In genomic region chr18:34970106-34970505, GRCh38 we compare ENCODE assay signal across 29 cellular contexts.
A peak's percentile ranks its signal among the peaks of the same experiment; 100 is the strongest.
DNase-seq lines count a peak whose midpoint lies in the region; ATAC-seq and TF ChIP-seq lines count a peak whose summit lies in the region.
"Had no signal": no experiment of that assay in that cellular context is flagged by ENCODE, and none has a peak within 500 bp of the region (broad histone marks: within the 10 kb centered on the region; RNA-seq: fewer than 3 reads in every experiment).

No MANE protein-coding gene starts in this region.

- no peaks in the 10 kb centered on the region for H3K36me3 Mint-ChIP-seq in MCF 10A (ENCODE audit: insufficient read depth, unreplicated experiment)
- H3K36me3 Mint-ChIP-seq in activated CD4-positive, alpha-beta T cell treated with anti-CD3 and anti-CD28 coated beads for 36 hours (ENCODE audit: low read depth) = no peaks in the 10 kb centered on the region
- H3K36me3 Mint-ChIP-seq: natural killer cell, T-cell had no signal

- peaks cover 20% of the 10 kb centered on the region for H3K27me3 Mint-ChIP-seq in MCF 10A (ENCODE audit: insufficient read depth, unreplicated experiment)
- peaks cover 18% of the 10 kb centered on the region for H3K27me3 Mint-ChIP-seq in activated CD4-positive, alpha-beta T cell treated with anti-CD3 and anti-CD28 coated beads for 36 hours
- H3K27me3 Mint-ChIP-seq: activated naive CD8-positive, alpha-beta T cell had no signal

- H3K4me3 Mint-ChIP-seq in MCF 10A (ENCODE audit: unreplicated experiment) = no peak overlapping the region
- no peak overlapping the region for H3K4me3 Mint-ChIP-seq in activated CD4-positive, alpha-beta T cell treated with anti-CD3 and anti-CD28 coated beads for 36 hours
- H3K4me3 Mint-ChIP-seq: activated CD4-positive, alpha-beta T cell treated with anti-CD3 and anti-CD28 coated beads, Interleukin-2, amount 10 ng/mL, durations not matched to agents 7 days and 5 days; activated naive CD8-positive, alpha-beta T cell; natural killer cell; T-cell had no signal

- no peak overlapping the region for H3K27ac ChIP-seq in breast epithelium
- H3K27ac ChIP-seq: 22Rv1, lower lobe of right lung, SJCRH30, skin epidermis, suprapubic skin, upper lobe of left lung had no signal

- intact Hi-C loops in MCF 10A (cut with micrococcal nuclease) (loop anchor here (10.0 kb wide), 1 partner anchor 105 kb away; no protein-coding TSS in a partner anchor), breast epithelium (cut with DNase I; ENCODE audit: low total_unique reads) (no loop called here)
- intact Hi-C loops in activated CD4-positive, alpha-beta T cell treated with anti-CD3 and anti-CD28 coated beads for 36 hours (cut with DNase I, micrococcal nuclease) = loop anchor here in 1 of 2 experiments (10.0 kb wide), 1 partner anchor 645 kb away; no protein-coding TSS in a partner anchor

- no TSS peak for BruUV-seq in MCF 10A (replicated peaks; lab: Mats Ljungman, UMichigan)

- no peak for TF ChIP-seq POLR2A in breast epithelium (IDR thresholded peaks at IDR 0.05)

- H3K27me3 ChIP-seq in breast epithelium = no peaks in the 10 kb centered on the region
- H3K27me3 ChIP-seq: heart right ventricle, SJCRH30, suprapubic skin, upper lobe of left lung had no signal

- peaks cover 13% of the 10 kb centered on the region for H3K4me1 Mint-ChIP-seq in MCF 10A (ENCODE audit: insufficient read depth, unreplicated experiment)
- H3K4me1 Mint-ChIP-seq in activated CD4-positive, alpha-beta T cell treated with anti-CD3 and anti-CD28 coated beads for 36 hours = no peaks in the 10 kb centered on the region
- H3K4me1 Mint-ChIP-seq: activated CD4-positive, alpha-beta T cell treated with anti-CD3 and anti-CD28 coated beads, Interleukin-2, amount 10 ng/mL, durations not matched to agents 7 days and 5 days; natural killer cell; T-cell had no signal

- ATAC-seq in HG02623 (IDR thresholded peaks at IDR 0.05; ENCODE audit: unreplicated experiment) = no peak
- no peak for ATAC-seq in activated CD4-positive, alpha-beta T cell treated with anti-CD3 and anti-CD28 coated beads for 36 hours
- ATAC-seq: heart right ventricle, lower lobe of right lung, natural killer cell, T-cell had no signal

- CTCF ChIA-PET in MCF 10A (lab: Yijun Ruan, JAX) = interaction anchor here (0.6 to 1.1 kb wide), 4 partner anchors 9 to 533 kb away, joined by 3 to 4 read pairs (median 3); no protein-coding TSS in a partner anchor
- CTCF ChIA-PET in activated CD4-positive, alpha-beta T cell treated with anti-CD3 and anti-CD28 coated beads for 36 hours (lab: Charles Lee) = no interaction called here

- H3K4me1 ChIP-seq in breast epithelium = no peaks in the 10 kb centered on the region
- H3K4me1 ChIP-seq: lower lobe of right lung, SJCRH30, suprapubic skin, upper lobe of left lung had no signal

- POLR2A ChIA-PET in MCF 10A (lab: Yijun Ruan, JAX) = interaction anchor here (1.1 kb wide), 2 partner anchors 9 to 76 kb away, joined by 3 to 4 read pairs; no protein-coding TSS in a partner anchor
- POLR2A ChIA-PET in activated CD4-positive, alpha-beta T cell treated with anti-CD3 and anti-CD28 coated beads for 36 hours (lab: Charles Lee) = no interaction called here

- H3K9me3 ChIP-seq in breast epithelium = peaks cover 0 to 5% of the 10 kb centered on the region in 2 donors
- H3K9me3 ChIP-seq: lower lobe of right lung, SJCRH30, suprapubic skin, upper lobe of left lung had no signal

- DNase-seq in MCF 10A (ENCODE audit: unreplicated experiment) = peak; percentile 23
- DNase-seq in breast epithelium (ENCODE audit: low spot score in 2 of 2) = no peak
- DNase-seq in choroid plexus epithelial cell (ENCODE audit: low read depth) = peak; percentile 81
- DNase-seq in hepatic stellate cell (ENCODE audit: low spot score) = peak; percentile 21
- DNase-seq in germinal center (ENCODE audit: low spot score) = no peak
- no peak for DNase-seq in NCI-H2171 (lab: John Stamatoyannopoulos, UW)
- DNase-seq in activated CD4-positive, alpha-beta T cell treated with anti-CD3 and anti-CD28 coated beads for 36 hours = no peak
- DNase-seq: activated CD4-positive, alpha-beta T cell treated with anti-CD3 and anti-CD28 coated beads, Interleukin-2, amount 10 ng/mL, durations not matched to agents 7 days and 5 days; activated effector memory CD4-positive, alpha-beta T cell treated with Interleukin-2 at 50 U/mL for 16 hours; C1 segment of cervical spinal cord; cerebellar nuclear complex; DMS53; GDM1; heart right ventricle; lower lobe of right lung; natural killer cell; NCI-H1048; NCI-H1694; NCI-H446 treated with DMSO at 0.1 percent for 48 hours; NCI-H82; SJCRH30; stimulated activated naive CD4-positive, alpha-beta T cell; T-cell; upper lobe of left lung had no signal

- TF ChIP-seq CTCF in MCF 10A (IDR thresholded peaks at IDR 0.05; ENCODE audit: unreplicated experiment) (no peak), breast epithelium (IDR thresholded peaks at IDR 0.05) (no peak), choroid plexus epithelial cell (conservative IDR thresholded peaks at IDR 0.05; ENCODE audit: low read depth, low read length) (no peak)

- no peak overlapping the region for H3K27ac Mint-ChIP-seq in MCF 10A (ENCODE audit: low read depth, unreplicated experiment)
- H3K27ac Mint-ChIP-seq in activated CD4-positive, alpha-beta T cell treated with anti-CD3 and anti-CD28 coated beads for 36 hours = no peak overlapping the region
- H3K27ac Mint-ChIP-seq: activated CD4-positive, alpha-beta T cell treated with anti-CD3 and anti-CD28 coated beads, Interleukin-2, amount 10 ng/mL, durations not matched to agents 7 days and 5 days; activated naive CD8-positive, alpha-beta T cell; natural killer cell; T-cell had no signal

- H3K4me3 ChIP-seq in breast epithelium = no peak overlapping the region
- H3K4me3 ChIP-seq in choroid plexus epithelial cell (ENCODE audit: low read depth, low read length) = no peak overlapping the region
- H3K4me3 ChIP-seq: heart right ventricle, lower lobe of right lung, SJCRH30, skin epidermis, suprapubic skin, upper lobe of left lung had no signal

- no peaks in the 10 kb centered on the region for H3K36me3 ChIP-seq in breast epithelium
- H3K36me3 ChIP-seq: heart right ventricle, lower lobe of right lung, SJCRH30, suprapubic skin, upper lobe of left lung had no signal

- H3K9me3 Mint-ChIP-seq in MCF 10A (ENCODE audit: unreplicated experiment) = no peaks in the 10 kb centered on the region
- H3K9me3 Mint-ChIP-seq in activated CD4-positive, alpha-beta T cell treated with anti-CD3 and anti-CD28 coated beads for 36 hours (ENCODE audit: low read depth) = peaks cover 2% of the 10 kb centered on the region
- H3K9me3 Mint-ChIP-seq: activated CD4-positive, alpha-beta T cell treated with anti-CD3 and anti-CD28 coated beads, Interleukin-2, amount 10 ng/mL, durations not matched to agents 7 days and 5 days; natural killer cell; T-cell had no signal

Comparison
In these comparisons a context has a peak if more than half of its experiments do, and no peak if none do; other contexts are left out.
1. DNase-seq: peak in MCF 10A (single experiment), choroid plexus epithelial cell (single experiment) and hepatic stellate cell (single experiment); none in breast epithelium (0 of 2), germinal center (single experiment), NCI-H2171 (single experiment) and activated CD4-positive, alpha-beta T cell treated with anti-CD3 and anti-CD28 coated beads for 36 hours (single experiment).